ENCODE assay signal across 1 cellular context in the genomic region with DNA sequence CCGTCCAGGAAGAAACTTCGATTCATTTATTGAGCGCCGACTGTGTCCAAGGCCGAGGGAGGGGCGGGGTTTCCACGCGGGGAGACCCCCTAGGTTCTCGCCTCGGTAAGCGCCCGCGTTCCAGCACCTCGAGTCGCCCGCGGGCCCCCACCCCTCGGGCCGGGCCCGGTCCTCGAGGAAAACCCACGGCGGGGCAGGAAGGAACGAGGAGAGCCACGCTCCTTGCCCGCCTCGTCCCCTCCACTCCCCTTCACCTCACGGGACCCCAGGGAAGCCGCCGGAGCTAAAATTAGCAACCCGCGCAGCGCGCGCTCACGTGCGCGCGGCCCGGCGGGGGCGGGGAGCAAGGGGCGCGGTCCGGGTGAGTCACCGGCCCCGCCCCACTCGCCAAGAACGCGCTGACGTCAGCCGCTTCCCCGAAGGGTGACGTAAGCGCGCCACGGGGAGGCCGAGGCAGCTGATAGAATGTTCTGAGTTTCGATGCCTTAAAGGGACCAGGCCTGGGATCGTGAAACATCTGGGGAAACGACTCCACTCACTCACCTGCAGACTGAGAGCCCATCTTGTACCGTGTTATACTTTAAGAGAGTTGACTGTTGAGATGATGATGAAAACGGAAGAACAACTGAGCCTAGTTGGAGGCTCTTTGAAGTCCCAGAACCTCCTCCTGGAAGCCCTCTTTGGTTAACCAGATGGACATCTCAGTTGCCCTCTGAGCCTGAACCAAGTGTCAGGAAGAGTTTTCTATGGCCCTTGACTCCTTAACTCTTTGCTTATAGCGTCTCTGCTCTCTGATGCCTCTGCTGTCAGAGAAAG.
TF ChIP-seq lines count a peak whose summit lies in the region.

No MANE protein-coding gene starts in this region.

TF ChIP-seq in HEK293, 187 proteins besides CTCF, POLR2A, EP300 and RAD21 (continued from another document):
- TF ChIP-seq RBAK (tag by site-specific recombination; IDR thresholded peaks at IDR 0.05) (no peak), KLF7 (tag by site-specific recombination; IDR thresholded peaks at IDR 0.05; ENCODE audit: borderline replicate concordance) (no peak; the same call in 1 of the 2 replicates), ZNF169 (tag by site-specific recombination; IDR thresholded peaks at IDR 0.05) (no peak), GLIS2 (tag by site-specific recombination; IDR thresholded peaks at IDR 0.05) (peak; percentile 66; the same call in 1 of the 2 replicates), ZBTB17 (tag by site-specific recombination; IDR thresholded peaks at IDR 0.05) (peak; percentile 85), HOXA7 (CRISPR knock-in tag; IDR thresholded peaks at IDR 0.05; ENCODE audit: borderline replicate concordance) (no peak), SCRT1 (tag by site-specific recombination; IDR thresholded peaks at IDR 0.05; ENCODE audit: borderline replicate concordance) (no peak), ZBTB21 (tag by site-specific recombination; IDR thresholded peaks at IDR 0.05) (peak; percentile 97), GLIS1 (tag by site-specific recombination; IDR thresholded peaks at IDR 0.05) (peak; percentile 82), ZFP37 (tag by site-specific recombination; IDR thresholded peaks at IDR 0.05) (0 out of 2 replicates have a peak, but pooled peaks have one; percentile 61)
- TF ChIP-seq, protein P1, sequence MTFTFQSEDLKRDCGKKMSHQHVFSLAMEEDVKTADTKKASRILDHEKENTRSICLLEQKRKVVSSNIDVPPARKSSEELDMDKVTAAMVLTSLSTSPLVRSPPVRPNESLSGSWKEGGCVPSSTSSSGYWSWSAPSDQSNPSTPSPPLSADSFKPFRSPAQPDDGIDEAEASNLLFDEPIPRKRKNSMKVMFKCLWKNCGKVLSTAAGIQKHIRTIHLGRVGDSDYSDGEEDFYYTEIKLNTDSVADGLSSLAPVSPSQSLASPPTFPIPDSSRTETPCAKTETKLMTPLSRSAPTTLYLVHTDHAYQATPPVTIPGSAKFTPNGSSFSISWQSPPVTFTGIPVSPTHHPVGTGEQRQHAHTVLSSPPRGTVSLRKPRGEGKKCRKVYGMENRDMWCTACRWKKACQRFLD (tag by site-specific recombination; IDR thresholded peaks at IDR 0.05): no peak
- TF ChIP-seq, protein P2, sequence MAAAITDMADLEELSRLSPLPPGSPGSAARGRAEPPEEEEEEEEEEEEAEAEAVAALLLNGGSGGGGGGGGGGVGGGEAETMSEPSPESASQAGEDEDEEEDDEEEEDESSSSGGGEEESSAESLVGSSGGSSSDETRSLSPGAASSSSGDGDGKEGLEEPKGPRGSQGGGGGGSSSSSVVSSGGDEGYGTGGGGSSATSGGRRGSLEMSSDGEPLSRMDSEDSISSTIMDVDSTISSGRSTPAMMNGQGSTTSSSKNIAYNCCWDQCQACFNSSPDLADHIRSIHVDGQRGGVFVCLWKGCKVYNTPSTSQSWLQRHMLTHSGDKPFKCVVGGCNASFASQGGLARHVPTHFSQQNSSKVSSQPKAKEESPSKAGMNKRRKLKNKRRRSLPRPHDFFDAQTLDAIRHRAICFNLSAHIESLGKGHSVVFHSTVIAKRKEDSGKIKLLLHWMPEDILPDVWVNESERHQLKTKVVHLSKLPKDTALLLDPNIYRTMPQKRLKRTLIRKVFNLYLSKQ (tag by site-specific recombination; IDR thresholded peaks at IDR 0.05; ENCODE audit: borderline replicate concordance): no peak
